ENCODE assay signal across 25 cellular contexts in genomic region chr9:94935396-94935795, GRCh38.
"Had no signal": no experiment of that assay in that cellular context is flagged by ENCODE, and none has a peak within 500 bp of the region (broad histone marks: within the 10 kb centered on the region; RNA-seq: fewer than 3 reads in every experiment).

No MANE protein-coding gene starts in this region.

- H3K4me3 ChIP-seq: dorsolateral prefrontal cortex, lung, mucosa of descending colon, prostate gland, right atrium auricular region, smooth muscle cell, testis, tibial nerve, upper lobe of right lung had no signal

- H3K4me1 ChIP-seq: parathyroid adenoma, prostate gland, testis had no signal

- H3K4me1 Mint-ChIP-seq: stimulated activated memory B cell treated with anti-CD40 and anti-IgM and Interleukin-4, amounts not matched to agents 10 μg/mL and 1 μg/mL and 100 μg/mL, for 72 hours had no signal

- H2AFZ ChIP-seq: parathyroid adenoma had no signal

- H3K9ac ChIP-seq: parathyroid adenoma had no signal

- DNase-seq: dorsolateral prefrontal cortex; effector CD4-positive, alpha-beta T cell; hypothalamus; kidney; mucosa of descending colon; naive B cell; stimulated activated CD4-positive, alpha-beta T cell treated with anti-CD3 and anti-CD28 coated beads, Interleukin-12 subunit alpha, Interleukin-12 subunit beta, amount 100 ng/mL, for 4 hours; stimulated activated CD4-positive, alpha-beta T cell treated with anti-CD3 and anti-CD28 coated beads, Interleukin-1b, Interleukin-23, amount 100 ng/mL, for 48 hours; stimulated activated CD4-positive, alpha-beta T cell treated with anti-CD3 and anti-CD28 coated beads, Interleukin-4, amount 100 ng/mL, for 24 hours; stimulated activated naive CD8-positive, alpha-beta T cell treated with anti-CD3 and anti-CD28 coated beads, Interleukin-15, Interleukin-2, amounts not matched to agents 100 U/mL and 50 U/mL, for 24 hours; substantia nigra; testis; upper lobe of right lung had no signal

- H3K9me3 Mint-ChIP-seq: memory B cell; mesothelial cell of epicardium; natural killer cell treated with Interleukin-12 subunit alpha and Interleukin-12 subunit beta and Interleukin-15 and Interleukin-18, amount 100 ng/mL, for 72 hours; stimulated activated memory B cell treated with anti-CD40 and anti-IgM and Interleukin-4, amounts not matched to agents 10 μg/mL and 1 μg/mL and 100 μg/mL, for 72 hours had no signal

- H3K27me3 ChIP-seq: dorsolateral prefrontal cortex, neutrophil, right atrium auricular region, testis, tibial nerve, upper lobe of right lung had no signal

- H3K79me2 ChIP-seq: parathyroid adenoma had no signal

- H3K4me3 Mint-ChIP-seq: memory B cell; mesothelial cell of epicardium; naive B cell; natural killer cell treated with Interleukin-12 subunit alpha and Interleukin-12 subunit beta and Interleukin-15 and Interleukin-18, amount 100 ng/mL, for 72 hours; neural crest cell; stimulated activated memory B cell treated with anti-CD40 and anti-IgM and Interleukin-4, amounts not matched to agents 10 μg/mL and 1 μg/mL and 100 μg/mL, for 72 hours had no signal

- H3K27ac ChIP-seq: neutrophil, parathyroid adenoma, prostate gland, right atrium auricular region, testis, upper lobe of right lung had no signal

- H3K9me3 ChIP-seq: mucosa of descending colon, neutrophil, prostate gland, right atrium auricular region, testis, tibial nerve, upper lobe of right lung had no signal

- H3K36me3 ChIP-seq: neutrophil, prostate gland, right atrium auricular region, upper lobe of right lung had no signal

- H3K27me3 Mint-ChIP-seq: memory B cell; naive B cell; natural killer cell treated with Interleukin-12 subunit alpha and Interleukin-12 subunit beta and Interleukin-15 and Interleukin-18, amount 100 ng/mL, for 72 hours; stimulated activated memory B cell treated with anti-CD40 and anti-IgM and Interleukin-4, amounts not matched to agents 10 μg/mL and 1 μg/mL and 100 μg/mL, for 72 hours had no signal

- H3K27ac Mint-ChIP-seq: memory B cell; mesothelial cell of epicardium; natural killer cell treated with Interleukin-12 subunit alpha and Interleukin-12 subunit beta and Interleukin-15 and Interleukin-18, amount 100 ng/mL, for 72 hours; stimulated activated memory B cell treated with anti-CD40 and anti-IgM and Interleukin-4, amounts not matched to agents 10 μg/mL and 1 μg/mL and 100 μg/mL, for 72 hours had no signal
